ENCODE assay signal across 8 cellular contexts in the genomic region with DNA sequence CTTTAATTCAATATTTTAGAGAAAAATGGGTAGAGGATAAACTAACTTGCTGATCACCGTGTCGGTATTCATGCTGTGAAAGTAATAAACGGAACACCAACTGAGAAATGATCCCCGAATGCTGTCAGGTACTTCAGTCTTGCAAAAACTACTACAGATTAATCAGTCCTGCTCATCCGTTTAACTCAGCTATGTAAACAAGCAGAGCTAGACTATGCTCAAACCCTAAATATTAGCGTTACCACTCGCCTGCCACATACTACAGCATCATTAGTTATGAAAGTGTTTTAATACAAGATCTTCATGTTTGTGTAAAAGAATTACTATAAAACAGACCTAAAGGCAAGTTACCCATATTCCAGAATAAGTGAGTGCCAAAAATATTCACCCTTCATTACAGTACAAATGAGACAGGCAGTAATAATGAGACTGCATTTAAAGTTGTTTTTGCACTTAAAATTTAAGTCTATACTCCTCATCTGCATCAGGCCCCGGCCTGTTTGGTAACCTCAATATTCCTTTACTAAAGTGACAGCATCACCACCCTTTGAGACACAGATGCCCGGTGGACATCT. TPM values are rescaled to one million over a fixed set of nuclear protein-coding genes. Genes with fewer than 3 reads are reported as not detected.
DNase-seq lines count a peak whose midpoint lies in the region; ATAC-seq and TF ChIP-seq lines count a peak whose summit lies in the region.

No MANE protein-coding gene starts in this region.

- H3K27me3 Mint-ChIP-seq in activated naive CD4-positive, alpha-beta T cell treated with anti-CD3 and anti-CD28 coated beads for 36 hours (ENCODE audit: low read depth) = peaks cover 7% of the 10 kb centered on the region
- no peaks in the 10 kb centered on the region for H3K27me3 Mint-ChIP-seq in type B pancreatic cell

- no peak for TF ChIP-seq CTCF in adrenal gland (IDR thresholded peaks at IDR 0.05)
- TF ChIP-seq CTCF in lower leg skin (IDR thresholded peaks at IDR 0.05) = no peak
- no peak for TF ChIP-seq CTCF in type B pancreatic cell (conservative IDR thresholded peaks at IDR 0.05)

- peak overlapping the region; percentile 78 for H3K4me3 Mint-ChIP-seq in activated naive CD4-positive, alpha-beta T cell treated with anti-CD3 and anti-CD28 coated beads for 36 hours
- peak overlapping the region; percentile 93 for H3K4me3 Mint-ChIP-seq in type B pancreatic cell

- TF ChIP-seq POLR2A in adrenal gland (IDR thresholded peaks at IDR 0.05) (no peak), lower leg skin (IDR thresholded peaks at IDR 0.05) (no peak)

- DNase-seq in activated naive CD4-positive, alpha-beta T cell treated with anti-CD3 and anti-CD28 coated beads for 36 hours = no peak
- no peak for DNase-seq in activated naive CD4-positive, alpha-beta T cell treated with Interleukin-2 at 50 U/mL for 16 hours
- no peak for DNase-seq in adrenal gland
- no peak for DNase-seq in lower leg skin (ENCODE audit: low spot score in 2 of 2)
- DNase-seq in type B pancreatic cell (ENCODE audit: extremely low spot score, unreplicated experiment) = no peak
- DNase-seq in stimulated activated CD4-positive, alpha-beta T cell treated with anti-CD3 and anti-CD28 coated beads, Interleukin-12 subunit alpha, Interleukin-12 subunit beta, amount 100 ng/mL, for 4 hours = no peak
- DNase-seq in SKM-1 treated with dmso at 0.1 percent for 144 hours (lab: John Stamatoyannopoulos, UW; ENCODE audit: unreplicated experiment) = no peak

- CTCF ChIA-PET in activated naive CD4-positive, alpha-beta T cell treated with anti-CD3 and anti-CD28 coated beads for 36 hours (lab: Charles Lee) = interaction anchor here (0.6 to 4.2 kb wide), 15 partner anchors 9 to 420 kb away, joined by 3 to 40 read pairs (median 4); no protein-coding TSS in a partner anchor

- peaks cover 39% of the 10 kb centered on the region for H3K4me1 Mint-ChIP-seq in activated naive CD4-positive, alpha-beta T cell treated with anti-CD3 and anti-CD28 coated beads for 36 hours (ENCODE audit: low read depth)
- H3K4me1 Mint-ChIP-seq in type B pancreatic cell (ENCODE audit: unreplicated experiment) = peaks cover 48% of the 10 kb centered on the region

- intact Hi-C loops in activated naive CD4-positive, alpha-beta T cell treated with anti-CD3 and anti-CD28 coated beads for 36 hours (cut with micrococcal nuclease) = loop anchor here (1.0 to 5.0 kb wide), 8 partner anchors 138 to 576 kb away; a partner anchor contains a TSS
- intact Hi-C loops in adrenal gland (cut with DNase I) = no loop called here
- intact Hi-C loops in lower leg skin (cut with DNase I; ENCODE audit: low total_unique reads) = no loop called here

- no peaks in the 10 kb centered on the region for H3K36me3 Mint-ChIP-seq in activated naive CD4-positive, alpha-beta T cell treated with anti-CD3 and anti-CD28 coated beads for 36 hours (ENCODE audit: low read depth)
- H3K36me3 Mint-ChIP-seq in type B pancreatic cell = no peaks in the 10 kb centered on the region

- no peak for ATAC-seq in GM19455 (IDR thresholded peaks at IDR 0.05; ENCODE audit: unreplicated experiment)

- peaks cover 31 to 49% of the 10 kb centered on the region in 2 donors for H3K4me1 ChIP-seq in adrenal gland (replicated peaks in 1 of 2)

- no peaks in the 10 kb centered on the region for H3K9me3 ChIP-seq in adrenal gland (replicated peaks in 1 of 3)

- no peaks in the 10 kb centered on the region for H3K27me3 ChIP-seq in adrenal gland

- H3K4me3 ChIP-seq in adrenal gland = peak overlapping the region in 2 of 4 donors; percentile 50 to 91
- peak overlapping the region; percentile 78 for H3K4me3 ChIP-seq in lower leg skin (ENCODE audit: low read depth, poor library complexity, severe bottlenecking)

- no peaks in the 10 kb centered on the region for H3K9me3 Mint-ChIP-seq in activated naive CD4-positive, alpha-beta T cell treated with anti-CD3 and anti-CD28 coated beads for 36 hours
- H3K9me3 Mint-ChIP-seq in type B pancreatic cell = no peaks in the 10 kb centered on the region

- no peak overlapping the region for H3K27ac Mint-ChIP-seq in activated naive CD4-positive, alpha-beta T cell treated with anti-CD3 and anti-CD28 coated beads for 36 hours
- H3K27ac Mint-ChIP-seq in type B pancreatic cell = peak overlapping the region; percentile 75

- 19 to 25% (median 23%) methylated on average over 8 to 9 of the region's 9 CpGs for WGBS in adrenal gland, 4 donors
- 10 to 11% methylated on average over 9 of the region's 9 CpGs for WGBS in lower leg skin, 2 donors

- peak overlapping the region in 4 of 5 donors; percentile 20 to 92 (median 78) for H3K27ac ChIP-seq in adrenal gland

- no peaks in the 10 kb centered on the region for H3K36me3 ChIP-seq in adrenal gland (replicated peaks in 1 of 2)

RNA-seq across cellular contexts. Expression of a gene that starts 1.0 kb away (rescaled TPM):
- 1 to 10 TPM; 2.2 to 2.4 TPM for total RNA-seq in activated naive CD4-positive, alpha-beta T cell treated with anti-CD3 and anti-CD28 coated beads for 36 hours
- total RNA-seq in adrenal gland = 10 to 100 TPM in 7 of 8 donors, 1 to 10 TPM in 1; 8.9 to 17.9 (median 12.5) TPM
- 10 to 100 TPM in 1 of 3 donors, 1 to 10 TPM in 2; 5.7 to 13.6 (median 9.5) TPM for polyA plus RNA-seq in adrenal gland
- 10 to 100 TPM; 39.8 to 78.0 (median 61.9) TPM for total RNA-seq in lower leg skin
- 17.3 and 17.7 TPM in 2 replicates for total RNA-seq in type B pancreatic cell (ENCODE audit: low replicate concordance)
